Comparison of ENCODE assay signal across 15 cellular contexts in the genomic region with DNA sequence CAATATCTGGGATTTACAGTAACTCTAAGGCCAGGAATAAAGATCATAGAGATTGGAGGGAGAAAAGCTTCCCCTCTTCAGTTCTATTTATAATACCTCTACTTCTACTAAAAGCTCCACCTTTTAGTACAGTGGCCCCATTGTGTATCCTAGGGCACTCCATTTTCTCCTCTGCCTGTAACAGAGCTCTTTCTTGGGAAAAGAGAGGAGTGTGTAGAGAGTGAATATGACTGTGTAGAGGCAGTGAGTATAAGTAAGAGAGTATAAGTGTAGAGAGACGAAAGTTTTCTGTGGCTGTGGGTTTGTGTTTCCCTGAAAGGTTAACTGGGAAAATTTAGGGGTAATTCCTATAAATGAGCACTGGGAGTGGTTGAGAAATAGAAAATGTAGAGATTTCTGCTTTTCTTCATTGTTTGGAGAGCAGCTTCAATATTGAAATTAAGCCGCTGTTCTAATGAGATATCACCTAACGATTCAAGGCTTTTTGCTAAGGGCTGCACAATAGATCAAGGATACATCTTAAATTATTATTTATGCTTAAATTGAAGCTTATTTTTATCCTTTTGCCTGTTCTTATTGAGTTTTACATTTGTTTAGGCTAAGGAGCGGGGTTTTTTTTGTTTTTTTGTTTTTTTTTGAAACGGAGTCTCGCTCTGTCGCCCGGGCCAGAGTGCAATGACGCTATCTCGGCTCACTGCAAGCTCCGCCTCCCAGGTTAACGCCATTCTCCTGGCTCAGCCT. TPM values are rescaled to one million over a fixed set of nuclear protein-coding genes. Genes with fewer than 3 reads are reported as not detected.
DNase-seq lines count a peak whose midpoint lies in the region; ATAC-seq and TF ChIP-seq lines count a peak whose summit lies in the region.
"Had no signal": no experiment of that assay in that cellular context is flagged by ENCODE, and none has a peak within 500 bp of the region (broad histone marks: within the 10 kb centered on the region; RNA-seq: fewer than 3 reads in every experiment).

No MANE protein-coding gene starts in this region.

- H3K27ac ChIP-seq in heart left ventricle, result peak overlapping the region in 10 of 12 donors; percentile 10 to 65 (median 41)
- H3K27ac ChIP-seq in right atrium auricular region, result peak overlapping the region in 1 of 2 donors; percentile 12
- H3K27ac ChIP-seq in coronary artery, result peak overlapping the region; percentile 22 to 30
- H3K27ac ChIP-seq: GM23248 had no signal

- 95 to 97% (median 96%) methylated on average over 12 of the region's 12 CpGs for WGBS in heart left ventricle, 4 donors

- TF ChIP-seq CTCF in heart left ventricle (IDR thresholded peaks at IDR 0.05) (no peak), right atrium auricular region (IDR thresholded peaks at IDR 0.05) (no peak), coronary artery (IDR thresholded peaks at IDR 0.05) (no peak), nephron (IDR thresholded peaks at IDR 0.05; ENCODE audit: unreplicated experiment in 3 of 3) (no peak)

- no peak for DNase-seq in heart left ventricle
- DNase-seq in right atrium auricular region (ENCODE audit: low spot score), result no peak
- DNase-seq in coronary artery (ENCODE audit: low spot score), result no peak
- no peak for DNase-seq in KG1 (lab: John Stamatoyannopoulos, UW)
- DNase-seq in posterior vena cava (ENCODE audit: low spot score), result no peak
- DNase-seq: activated CD4-positive, alpha-beta T cell treated with anti-CD3 and anti-CD28 coated beads for 1 hour; adrenal gland; AML-193; GM23248; NCI-H446 treated with DMSO at 0.1 percent for 48 hours; pancreas; SIG-M5 had no signal

- H3K4me3 ChIP-seq in heart left ventricle, result peak overlapping the region in 1 of 12 donors; percentile 8
- H3K4me3 ChIP-seq in right atrium auricular region, result no peak overlapping the region
- H3K4me3 ChIP-seq in coronary artery, result no peak overlapping the region
- H3K4me3 ChIP-seq: adrenal gland, GM23248, pancreas had no signal

- peak in 1 of 4 donors; percentile 22 for ATAC-seq in heart left ventricle
- ATAC-seq in HG03354 (IDR thresholded peaks at IDR 0.05; ENCODE audit: poor library complexity, severe bottlenecking, unreplicated experiment), result no peak
- no peak for ATAC-seq in GM19328 (IDR thresholded peaks at IDR 0.05; ENCODE audit: unreplicated experiment)
- ATAC-seq: pancreas had no signal

- peak overlapping the region; percentile 6 to 51 (median 26) for H3K27ac Mint-ChIP-seq in nephron

- intact Hi-C loops in heart left ventricle (cut with DNase I) (no loop called here), posterior vena cava (cut with DNase I) (no loop called here)

- peaks cover 39% of the 10 kb centered on the region for H3K36me3 Mint-ChIP-seq in nephron (ENCODE audit: low read depth)

- TF ChIP-seq POLR2A in heart left ventricle (IDR thresholded peaks at IDR 0.05), result no peak

- no peaks in the 10 kb centered on the region for H3K27me3 ChIP-seq in heart left ventricle
- no peaks in the 10 kb centered on the region for H3K27me3 ChIP-seq in right atrium auricular region
- H3K27me3 ChIP-seq: adrenal gland, pancreas had no signal

- H3K9me3 Mint-ChIP-seq in nephron, result no peaks in the 10 kb centered on the region

- H3K36me3 ChIP-seq in heart left ventricle, result peaks cover 0 to 48% (median 27%) of the 10 kb centered on the region in 9 donors
- H3K36me3 ChIP-seq in right atrium auricular region, result peaks cover 3% of the 10 kb centered on the region

- peaks cover 54% of the 10 kb centered on the region for H3K4me1 Mint-ChIP-seq in nephron

- peak overlapping the region in 1 of 3 experiments; percentile 29 for H3K4me3 Mint-ChIP-seq in nephron

- H3K9me3 ChIP-seq in heart left ventricle, result no peaks in the 10 kb centered on the region
- no peaks in the 10 kb centered on the region for H3K9me3 ChIP-seq in right atrium auricular region
- H3K9me3 ChIP-seq: adrenal gland, pancreas had no signal

- peaks cover 4 to 100% (median 73%) of the 10 kb centered on the region in 12 donors for H3K4me1 ChIP-seq in heart left ventricle
- H3K4me1 ChIP-seq in right atrium auricular region, result peaks cover 0 to 75% of the 10 kb centered on the region in 2 donors

- H3K27me3 Mint-ChIP-seq in nephron (ENCODE audit: low read depth), result no peaks in the 10 kb centered on the region

RNA-seq across cellular contexts. Expression of gene IQGAP1, which starts 6.8 kb away (rescaled TPM):
- total RNA-seq in heart left ventricle (100 to 1,000 TPM in 1 of 9 donors, 10 to 100 TPM in 8; 28.6 to 115 (median 36.8) TPM), right atrium auricular region (10 to 100 TPM; 56.5 to 96.3 TPM), posterior vena cava (100 to 1,000 TPM; 216 to 265 TPM)
- polyA plus RNA-seq in heart left ventricle, result 10 to 100 TPM; 18.9 to 31.3 TPM

RNA-seq across cellular contexts. Expression of gene ZNF774, which starts 42.8 kb away (rescaled TPM):
- total RNA-seq in heart left ventricle (1 to 10 TPM; 2.1 to 9.9 (median 5.9) TPM), right atrium auricular region (1 to 10 TPM; 3.7 to 4.3 TPM), posterior vena cava (1 to 10 TPM; 3.5 to 4.0 TPM)
- polyA plus RNA-seq in heart left ventricle, result 1 to 10 TPM; 3.1 to 4.2 TPM
